Comparison of ENCODE assay signal across 23 cellular contexts in genomic region chr1:38512789-38513188, GRCh38.
DNase-seq lines count a peak whose midpoint lies in the region; ATAC-seq and TF ChIP-seq lines count a peak whose summit lies in the region.
"Had no signal": no experiment of that assay in that cellular context is flagged by ENCODE, and none has a peak within 500 bp of the region (broad histone marks: within the 10 kb centered on the region; RNA-seq: fewer than 3 reads in every experiment).

No MANE protein-coding gene starts in this region.

- H3K4me1 Mint-ChIP-seq in glutamatergic neuron (ENCODE audit: low read depth, unreplicated experiment) = peaks cover 9% of the 10 kb centered on the region
- H3K4me1 Mint-ChIP-seq: activated naive CD4-positive, alpha-beta T cell treated with anti-CD3 and anti-CD28 coated beads, Interleukin-2, amount 50 U/mL, for 24 hours; B cell; central memory CD8-positive, alpha-beta T cell; stimulated activated memory B cell treated with anti-CD40 and anti-IgM and Interleukin-4, amounts not matched to agents 10 μg/mL and 1 μg/mL and 100 μg/mL, for 72 hours; T-helper 17 cell had no signal

- no peaks in the 10 kb centered on the region for H3K9me3 Mint-ChIP-seq in glutamatergic neuron (ENCODE audit: unreplicated experiment)
- H3K9me3 Mint-ChIP-seq: activated naive CD4-positive, alpha-beta T cell treated with anti-CD3 and anti-CD28 coated beads, Interleukin-2, amount 50 U/mL, for 24 hours; central memory CD8-positive, alpha-beta T cell; stimulated activated memory B cell treated with anti-CD40 and anti-IgM and Interleukin-4, amounts not matched to agents 10 μg/mL and 1 μg/mL and 100 μg/mL, for 72 hours had no signal

- no peak overlapping the region for H3K4me3 ChIP-seq in gastroesophageal sphincter
- no peak overlapping the region for H3K4me3 ChIP-seq in vagina
- H3K4me3 ChIP-seq: dorsolateral prefrontal cortex, skin epidermis had no signal

- TF ChIP-seq CTCF in gastroesophageal sphincter (IDR thresholded peaks at IDR 0.05) (no peak), glutamatergic neuron (IDR thresholded peaks at IDR 0.05; ENCODE audit: partially characterized antibody, unreplicated experiment) (no peak), vagina (IDR thresholded peaks at IDR 0.05) (no peak)

- H3K36me3 Mint-ChIP-seq in glutamatergic neuron (ENCODE audit: unreplicated experiment) = no peaks in the 10 kb centered on the region
- H3K36me3 Mint-ChIP-seq: activated naive CD4-positive, alpha-beta T cell treated with anti-CD3 and anti-CD28 coated beads, Interleukin-2, amount 50 U/mL, for 24 hours; stimulated activated memory B cell treated with anti-CD40 and anti-IgM and Interleukin-4, amounts not matched to agents 10 μg/mL and 1 μg/mL and 100 μg/mL, for 72 hours had no signal

- ATAC-seq in gastroesophageal sphincter = peak; percentile 36
- ATAC-seq: stimulated activated memory B cell treated with anti-CD40 and anti-IgM and Interleukin-4, amounts not matched to agents 10 μg/mL and 1 μg/mL and 100 μg/mL, for 72 hours; T-helper 17 cell had no signal

- TF ChIP-seq POLR2A in gastroesophageal sphincter (IDR thresholded peaks at IDR 0.05) (no peak), vagina (IDR thresholded peaks at IDR 0.05) (no peak)

- H3K4me3 Mint-ChIP-seq in glutamatergic neuron (ENCODE audit: unreplicated experiment) = no peak overlapping the region
- H3K4me3 Mint-ChIP-seq: activated naive CD4-positive, alpha-beta T cell treated with anti-CD3 and anti-CD28 coated beads, Interleukin-2, amount 50 U/mL, for 24 hours; B cell; central memory CD8-positive, alpha-beta T cell; stimulated activated memory B cell treated with anti-CD40 and anti-IgM and Interleukin-4, amounts not matched to agents 10 μg/mL and 1 μg/mL and 100 μg/mL, for 72 hours; T-helper 17 cell had no signal

- WGBS in gastroesophageal sphincter (ENCODE audit: low coverage in 1 of 2), 2 donors = 60 to 70% methylated on average over 2 to 3 of the region's 7 CpGs

- DNase-seq in NCI-H82 (lab: John Stamatoyannopoulos, UW) (peak; percentile 21), NCI-H82 treated with DMSO at 0.1 percent for 48 hours (lab: John Stamatoyannopoulos, UW; ENCODE audit: unreplicated experiment) (no peak), NCI-H748 (lab: John Stamatoyannopoulos, UW; ENCODE audit: unreplicated experiment) (peak; percentile 61), putamen (ENCODE audit: low spot score) (no peak), glutamatergic neuron (no peak), COLO829 (ENCODE audit: low spot score) (no peak), vagina (ENCODE audit: extremely low spot score in 2 of 2) (no peak)
- DNase-seq: activated CD4-positive, alpha-beta T cell treated with anti-CD3 and anti-CD28 coated beads for 48 hours; activated T-cell treated with anti-CD3 and anti-CD28 coated beads, Interleukin-2, amount 50 U/mL, for 48 hours; anterior cingulate cortex; Caco-2; dorsolateral prefrontal cortex; EL; foreskin fibroblast; hippocampal formation; NCI-H1436; T-helper 17 cell had no signal

- peaks cover 63% of the 10 kb centered on the region for H3K27me3 ChIP-seq in gastroesophageal sphincter
- H3K27me3 ChIP-seq in vagina = no peaks in the 10 kb centered on the region

- no peak overlapping the region for H3K27ac Mint-ChIP-seq in glutamatergic neuron (ENCODE audit: unreplicated experiment)
- H3K27ac Mint-ChIP-seq: activated naive CD4-positive, alpha-beta T cell treated with anti-CD3 and anti-CD28 coated beads, Interleukin-2, amount 50 U/mL, for 24 hours; B cell; stimulated activated memory B cell treated with anti-CD40 and anti-IgM and Interleukin-4, amounts not matched to agents 10 μg/mL and 1 μg/mL and 100 μg/mL, for 72 hours; T-helper 17 cell had no signal

- H3K9me3 ChIP-seq in gastroesophageal sphincter = no peaks in the 10 kb centered on the region
- H3K9me3 ChIP-seq in vagina = no peaks in the 10 kb centered on the region
- H3K9me3 ChIP-seq: Caco-2 had no signal

- peaks cover 6% of the 10 kb centered on the region for H3K27me3 Mint-ChIP-seq in glutamatergic neuron (ENCODE audit: unreplicated experiment)

- H3K4me1 ChIP-seq in gastroesophageal sphincter (no peaks in the 10 kb centered on the region), vagina (peaks cover 12% of the 10 kb centered on the region)
- H3K4me1 ChIP-seq: Caco-2 had no signal

- intact Hi-C loops in vagina (cut with DNase I) = no loop called here

- TF ChIP-seq EP300 in gastroesophageal sphincter (IDR thresholded peaks at IDR 0.05) = no peak

- H3K36me3 ChIP-seq in gastroesophageal sphincter (no peaks in the 10 kb centered on the region), vagina (no peaks in the 10 kb centered on the region)

- H3K27ac ChIP-seq in gastroesophageal sphincter = no peak overlapping the region
- H3K27ac ChIP-seq in vagina = no peak overlapping the region
- H3K27ac ChIP-seq: dorsolateral prefrontal cortex had no signal

Comparison
In these comparisons a context has a peak if more than half of its experiments do, and no peak if none do; other contexts are left out.
1. DNase-seq: peak in NCI-H82 (single experiment) and NCI-H748 (single experiment); none in NCI-H82 treated with DMSO at 0.1 percent for 48 hours (single experiment), putamen (single experiment), glutamatergic neuron (single experiment), COLO829 (single experiment) and vagina (0 of 2).